Comparison of ENCODE assay signal across 8 cellular contexts in genomic region chr9:33161589-33162132, GRCh38. TPM values are rescaled to one million over a fixed set of nuclear protein-coding genes. Genes with fewer than 3 reads are reported as not detected.
DNase-seq lines count a peak whose midpoint lies in the region; ATAC-seq, FAIRE-seq and TF ChIP-seq lines count a peak whose summit lies in the region.

No MANE protein-coding gene starts in this region.

- TF ChIP-seq CTCF in sigmoid colon (IDR thresholded peaks at IDR 0.05) = no peak

- no peaks in the 10 kb centered on the region for H3K27me3 ChIP-seq in sigmoid colon

- H3K9me3 ChIP-seq in sigmoid colon = no peaks in the 10 kb centered on the region

- no peaks in the 10 kb centered on the region for H3K36me3 ChIP-seq in sigmoid colon

- 12 to 48% methylated on average over 1 of the region's 1 CpG for WGBS in sigmoid colon, 2 donors

- H3K4me1 ChIP-seq in sigmoid colon = peaks cover 0 to 92% (median 88%) of the 10 kb centered on the region in 4 donors

- H3K27ac ChIP-seq in sigmoid colon = peak overlapping the region; percentile 83 to 98 (median 92)

- TF ChIP-seq EP300 in sigmoid colon (IDR thresholded peaks at IDR 0.05) = no peak

- intact Hi-C loops in sigmoid colon (cut with DNase I) = loop anchor here (10.0 kb wide), 1 partner anchor 587 kb away; the partner anchor contains the start of gene NDUFB6

- ATAC-seq in esophagus mucosa = peak; percentile 69
- ATAC-seq in GM18867 (IDR thresholded peaks at IDR 0.05; ENCODE audit: unreplicated experiment) = no peak
- ATAC-seq in HG03196 (IDR thresholded peaks at IDR 0.05; ENCODE audit: unreplicated experiment) = no peak

- peak; percentile 20 for DNase-seq in Daoy (ENCODE audit: low read depth)
- DNase-seq in NCI-H82 (lab: John Stamatoyannopoulos, UW) = peak; percentile 96
- no peak for DNase-seq in sigmoid colon
- DNase-seq in pons (ENCODE audit: low spot score) = no peak
- DNase-seq in RCC 7860 (ENCODE audit: low spot score) = no peak

- no peak for FAIRE-seq in RCC 7860 (lab: Jason Lieb, UNC)

- H3K4me3 ChIP-seq in sigmoid colon = no peak overlapping the region

- TF ChIP-seq POLR2A in sigmoid colon (IDR thresholded peaks at IDR 0.05) = no peak

RNA-seq across cellular contexts. Expression of gene B4GALT1, which starts 5.5 kb away (rescaled TPM):
- 19.1 and 19.2 TPM in 2 replicates for total RNA-seq in Daoy (2014; rRNA removed; shearing (Covaris generic))
- total RNA-seq in esophagus mucosa (50.9 TPM), sigmoid colon (10 to 100 TPM; 20.3 to 28.0 (median 25.0) TPM)
- 100 to 1,000 TPM in 1 of 3 donors, 10 to 100 TPM in 2; 24.0 to 107 (median 61.5) TPM for polyA plus RNA-seq in sigmoid colon

Comparison
In these comparisons a context has a peak if more than half of its experiments do, and no peak if none do; other contexts are left out.
1. DNase-seq: peak in Daoy (single experiment) and NCI-H82 (single experiment); none in sigmoid colon (single experiment), pons (single experiment) and RCC 7860 (single experiment).